In the genomic region with DNA sequence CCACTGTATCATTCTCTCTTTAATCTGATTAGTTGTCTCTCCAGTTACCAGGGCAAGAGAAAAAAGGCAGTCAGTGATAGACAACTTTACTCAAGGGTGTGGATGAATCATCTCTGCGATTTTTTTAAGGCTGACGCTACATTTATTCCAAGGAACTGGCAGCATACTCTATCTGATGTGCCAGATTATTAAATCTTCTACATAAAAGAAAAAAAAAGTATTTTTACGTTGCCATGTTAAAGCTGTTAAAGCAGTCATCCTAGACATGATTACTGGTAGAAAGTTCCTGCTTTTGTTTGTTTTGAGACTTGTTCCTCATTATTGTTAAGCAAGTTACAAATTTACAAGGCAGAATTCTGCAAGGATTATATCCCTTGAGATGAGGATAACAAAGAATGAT, we compare ENCODE assay signal across 8 cellular contexts.
DNase-seq lines count a peak whose midpoint lies in the region; ATAC-seq and TF ChIP-seq lines count a peak whose summit lies in the region.

No MANE protein-coding gene starts in this region.

- peaks cover 2% of the 10 kb centered on the region; the same call in 1 of the 2 replicates for H3K4me1 ChIP-seq in IMR-90 (ENCODE audit: control insufficient read depth, insufficient read depth, low read length)
- peaks cover 8 to 18% of the 10 kb centered on the region in 2 donors for H3K4me1 ChIP-seq in mucosa of rectum (ENCODE audit: control insufficient read depth in 2 of 2, insufficient read depth in 2 of 2, low read length in 2 of 2)

- dilution Hi-C loops in IMR-90 (cut with HindIII; ENCODE audit: low sequenced_read_pairs, unreplicated experiment), result no loop called here

- no peak overlapping the region for H3K23ac ChIP-seq in IMR-90 (ENCODE audit: low read depth, low read length)

- no peaks in the 10 kb centered on the region for H3K9me3 ChIP-seq in IMR-90 (ENCODE audit: control insufficient read depth, insufficient read depth, low read length)
- H3K9me3 ChIP-seq in mucosa of rectum (ENCODE audit: control insufficient read depth in 2 of 2, low read length in 2 of 2), result no peaks in the 10 kb centered on the region

- intact Hi-C loops in IMR-90 (cut with micrococcal nuclease) (no loop called here), posterior vena cava (cut with DNase I) (no loop called here)

- peaks cover 0 to 6% of the 10 kb centered on the region in 2 experiments; a peak in 1 of 4 replicates for H3K79me1 ChIP-seq in IMR-90 (ENCODE audit: low read depth in 1 of 2, low read length in 2 of 2)

- no peak overlapping the region for H2BK5ac ChIP-seq in IMR-90 (ENCODE audit: low read depth, low read length, poor library complexity, severe bottlenecking)

- H2BK120ac ChIP-seq in IMR-90 (ENCODE audit: low read depth, low read length), result no peak overlapping the region

- no peak overlapping the region for H3K14ac ChIP-seq in IMR-90 (replicated peaks; ENCODE audit: low read depth, low read length)

- H2AK5ac ChIP-seq in IMR-90 (ENCODE audit: low read depth, low read length), result no peak overlapping the region

- POLR2A ChIA-PET in IMR-90 (lab: Charles Lee; ENCODE audit: unreplicated experiment), result no interaction called here

- peak overlapping the region; percentile 63 for H3K4me3 Mint-ChIP-seq in central memory CD8-positive, alpha-beta T cell

- in situ Hi-C loops in IMR-90 (cut with MboI; ENCODE audit: low sequenced_read_pairs), result no loop called here

- H2BK15ac ChIP-seq in IMR-90 (ENCODE audit: low read depth, low read length), result no peak overlapping the region

- WGBS in IMR-90 (ENCODE audit: extremely low coverage in 2 of 2, insufficient read length in 1 of 2), 2 experiments, result no CpG with 5 or more reads among the region's 3 CpGs

- peak overlapping the region; percentile 90 for H3K27ac Mint-ChIP-seq in central memory CD8-positive, alpha-beta T cell (ENCODE audit: low read depth)

- peaks cover 23% of the 10 kb centered on the region for H3K36me3 Mint-ChIP-seq in central memory CD8-positive, alpha-beta T cell (ENCODE audit: insufficient read depth)

- CTCF ChIA-PET in IMR-90 (lab: Yijun Ruan, JAX), result no interaction called here

- H3K18ac ChIP-seq in IMR-90 (ENCODE audit: low read depth, low read length), result no peak overlapping the region

- no peak overlapping the region for H3K9ac ChIP-seq in IMR-90 (ENCODE audit: low read depth, low read length)
- H3K9ac ChIP-seq in mucosa of rectum (ENCODE audit: low read depth in 1 of 2, low read length in 2 of 2), result peak overlapping the region in 1 of 2 donors; percentile 7

- H4K91ac ChIP-seq in IMR-90 (ENCODE audit: insufficient read depth, low read depth, low read length), result no peak overlapping the region

- no peak overlapping the region for H3K4me2 ChIP-seq in IMR-90 (ENCODE audit: low read depth, low read length)

- no TSS peak for BruUV-seq in IMR-90 (replicated peaks; lab: Mats Ljungman, UMichigan)

- H3K27me3 Mint-ChIP-seq in central memory CD8-positive, alpha-beta T cell, result no peaks in the 10 kb centered on the region

- ATAC-seq in IMR-90 (ENCODE audit: low read depth), result peak; percentile 32; the same call in 1 of the 2 replicates
- ATAC-seq in central memory CD8-positive, alpha-beta T cell (replicated peaks; ENCODE audit: extremely low read depth, poor library complexity, severe bottlenecking), result peak; percentile 94
- ATAC-seq in GM19328 (IDR thresholded peaks at IDR 0.05; ENCODE audit: unreplicated experiment), result no peak

- H2AK9ac ChIP-seq in IMR-90 (replicated peaks; ENCODE audit: low read depth, low read length, poor library complexity), result no peak overlapping the region

- DNase-seq in AG10803 (ENCODE audit: low read depth), result peak; percentile 70
- DNase-seq in IMR-90, result peak; percentile 44
- DNase-seq in central memory CD8-positive, alpha-beta T cell (ENCODE audit: low spot score in 2 of 2), result no peak
- no peak for DNase-seq in activated gamma-delta T cell (lab: John Stamatoyannopoulos, UW)
- no peak for DNase-seq in posterior vena cava (ENCODE audit: low spot score)
- no peak for DNase-seq in epidermal melanocyte (ENCODE audit: insufficient read length, low spot score)

- H3K27ac ChIP-seq in IMR-90 (ENCODE audit: insufficient read depth, low read length), result no peak overlapping the region
- peak overlapping the region; percentile 45 to 64 for H3K27ac ChIP-seq in mucosa of rectum (ENCODE audit: low read depth in 2 of 2, low read length in 2 of 2)

- H3K36me3 ChIP-seq in IMR-90 (ENCODE audit: control insufficient read depth, insufficient read depth, low read length), result peaks cover 5% of the 10 kb centered on the region
- H3K36me3 ChIP-seq in mucosa of rectum (ENCODE audit: control insufficient read depth in 2 of 2, insufficient read depth in 2 of 2, low read length in 2 of 2), result peaks cover 0 to 6% of the 10 kb centered on the region in 2 donors

- H3K4me1 Mint-ChIP-seq in central memory CD8-positive, alpha-beta T cell, result peaks cover 33% of the 10 kb centered on the region

- no peak overlapping the region for H3K4ac ChIP-seq in IMR-90 (ENCODE audit: low read depth, low read length)

- H2AFZ ChIP-seq in IMR-90 (replicated peaks; ENCODE audit: low read length, poor library complexity), result no peak overlapping the region

- no peak for TF ChIP-seq POLR2A in IMR-90 (IDR thresholded peaks at IDR 0.05; ENCODE audit: low read depth, low read length)

- H3K9me3 Mint-ChIP-seq in central memory CD8-positive, alpha-beta T cell, result no peaks in the 10 kb centered on the region

- H3K4me3 ChIP-seq in AG10803 (ENCODE audit: low read length), result no peak overlapping the region
- no peak overlapping the region for H3K4me3 ChIP-seq in IMR-90 (ENCODE audit: insufficient read depth, low read depth, low read length)
- H3K4me3 ChIP-seq in mucosa of rectum (ENCODE audit: low read length in 2 of 2), result peak overlapping the region; percentile 6 to 29

- no peak overlapping the region for H2BK20ac ChIP-seq in IMR-90 (ENCODE audit: low read depth, low read length)

- H3K27me3 ChIP-seq in IMR-90 (ENCODE audit: control insufficient read depth, insufficient read depth, low read length), result no peaks in the 10 kb centered on the region
- H3K27me3 ChIP-seq in mucosa of rectum (ENCODE audit: control insufficient read depth in 2 of 2, insufficient read depth in 2 of 2, low read length in 2 of 2), result no peaks in the 10 kb centered on the region

- H4K20me1 ChIP-seq in IMR-90 (ENCODE audit: insufficient read depth, low read length), result no peaks in the 10 kb centered on the region

- TF ChIP-seq RAD21 in IMR-90 (IDR thresholded peaks at IDR 0.05; ENCODE audit: low read length), result no peak

- H3K56ac ChIP-seq in IMR-90 (ENCODE audit: extremely low read depth, insufficient read depth, low read length), result no peak overlapping the region

- H3K9me1 ChIP-seq in IMR-90 (ENCODE audit: insufficient read depth, low read length), result peaks cover 4% of the 10 kb centered on the region; the same call in 1 of the 2 replicates

- TF ChIP-seq CTCF in AG10803 (conservative IDR thresholded peaks at IDR 0.05; ENCODE audit: low read length) (no peak), IMR-90 (conservative IDR thresholded peaks at IDR 0.05; ENCODE audit: low read depth, low read length) (no peak)

- no peak overlapping the region for H4K5ac ChIP-seq in IMR-90 (ENCODE audit: low read depth, low read length)

- no peak overlapping the region for H4K8ac ChIP-seq in IMR-90 (ENCODE audit: low read depth in 2 of 2, low read length in 2 of 2)

TF ChIP-seq in IMR-90, 13 proteins besides CTCF, POLR2A, EP300 and RAD21:
- no peak for TF ChIP-seq FOS (IDR thresholded peaks at IDR 0.05; ENCODE audit: low read depth, low read length)
- TF ChIP-seq CEBPB (IDR thresholded peaks at IDR 0.05; ENCODE audit: low read depth, low read length), result no peak
- TF ChIP-seq CHD1 (IDR thresholded peaks at IDR 0.05; ENCODE audit: low read depth, low read length), result no peak
- no peak for TF ChIP-seq RFX5 (IDR thresholded peaks at IDR 0.05; ENCODE audit: low read depth, low read length)
- TF ChIP-seq, protein P1, sequence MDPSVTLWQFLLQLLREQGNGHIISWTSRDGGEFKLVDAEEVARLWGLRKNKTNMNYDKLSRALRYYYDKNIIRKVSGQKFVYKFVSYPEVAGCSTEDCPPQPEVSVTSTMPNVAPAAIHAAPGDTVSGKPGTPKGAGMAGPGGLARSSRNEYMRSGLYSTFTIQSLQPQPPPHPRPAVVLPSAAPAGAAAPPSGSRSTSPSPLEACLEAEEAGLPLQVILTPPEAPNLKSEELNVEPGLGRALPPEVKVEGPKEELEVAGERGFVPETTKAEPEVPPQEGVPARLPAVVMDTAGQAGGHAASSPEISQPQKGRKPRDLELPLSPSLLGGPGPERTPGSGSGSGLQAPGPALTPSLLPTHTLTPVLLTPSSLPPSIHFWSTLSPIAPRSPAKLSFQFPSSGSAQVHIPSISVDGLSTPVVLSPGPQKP (IDR thresholded peaks at IDR 0.05; ENCODE audit: borderline replicate concordance, low read depth, low read length), result no peak
- no peak for TF ChIP-seq BHLHE40 (IDR thresholded peaks at IDR 0.05; ENCODE audit: low read depth, low read length)
- no peak for TF ChIP-seq RCOR1 (IDR thresholded peaks at IDR 0.05; ENCODE audit: insufficient replicate concordance, low read length)
- no peak for TF ChIP-seq MAZ (IDR thresholded peaks at IDR 0.05; ENCODE audit: borderline replicate concordance, low read depth, low read length)
- no peak for TF ChIP-seq MAFK (IDR thresholded peaks at IDR 0.05; ENCODE audit: low read depth, low read length)

Comparison
In these comparisons a context has a peak if more than half of its experiments do, and no peak if none do; other contexts are left out.
1. DNase-seq: peak in AG10803 (single experiment) and IMR-90 (single experiment); none in central memory CD8-positive, alpha-beta T cell (0 of 2), activated gamma-delta T cell (single experiment), posterior vena cava (single experiment) and epidermal melanocyte (single experiment).
2. H3K4me3 ChIP-seq: peak in mucosa of rectum (2 of 2); none in AG10803 (single experiment) and IMR-90 (single experiment).